Comparison of ENCODE assay signal across 37 cellular contexts in genomic region chr3:63719796-63720445, GRCh38.
DNase-seq lines count a peak whose midpoint lies in the region; ATAC-seq, FAIRE-seq and TF ChIP-seq lines count a peak whose summit lies in the region.
"Had no signal": no experiment of that assay in that cellular context is flagged by ENCODE, and none has a peak within 500 bp of the region (broad histone marks: within the 10 kb centered on the region; RNA-seq: fewer than 3 reads in every experiment).

No MANE protein-coding gene starts in this region.

- no peaks in the 10 kb centered on the region for H3K79me2 ChIP-seq in K562 (ENCODE audit: control insufficient read depth, insufficient read depth, low read length)

- intact Hi-C loops in K562 (cut with micrococcal nuclease) (no loop called here), left colon (cut with DNase I, micrococcal nuclease) (no loop called here), mucosa of descending colon (cut with DNase I, micrococcal nuclease) (no loop called here)

- DNase-seq in K562 (ENCODE audit: extremely low read depth in 1 of 4, low spot score in 3 of 4) (no peak), left colon (no peak), mucosa of descending colon (no peak), suprapubic skin (ENCODE audit: low spot score in 2 of 2) (no peak)
- no peak for DNase-seq in activated CD4-positive, alpha-beta T cell treated with anti-CD3 and anti-CD28 coated beads, Interleukin-2, amount 10 ng/mL, durations not matched to agents 7 days and 5 days
- no peak for DNase-seq in NK-92 treated with Interleukin-12 subunit alpha and Interleukin-12 subunit beta, amount 100 ng/mL, for 24 hours (lab: John Stamatoyannopoulos, UW)
- DNase-seq: 8988T; ACHN; AML-193; BE2C; C1 segment of cervical spinal cord; Caco-2; Calu3; CD4-positive, alpha-beta memory T cell; CD4-positive, alpha-beta T cell; CD4-positive, CD25-positive, alpha-beta regulatory T cell; CD8-positive, alpha-beta memory T cell; CD8-positive, alpha-beta T cell; COR-L47; DMS 273 treated with DMSO at 0.1 percent for 48 hours; DMS153; DMS53; DMS79; DMS79 treated with DMSO at 0.1 percent for 48 hours; DND-41; EL had no signal

- TF ChIP-seq EP300 in K562 (IDR thresholded peaks at IDR 0.05; ENCODE audit: low read length): no peak
- no peak for TF ChIP-seq EP300 in suprapubic skin (IDR thresholded peaks at IDR 0.05)

- in situ Hi-C loops in K562 (cut with MboI): no loop called here

- no peak overlapping the region for H3K4me2 ChIP-seq in K562 (ENCODE audit: insufficient read depth, low read length)
- H3K4me2 ChIP-seq: A549; BLaER1; BLaER1 treated with 17β-estradiol and CSF1 and Interleukin-3, amounts not matched to agents 10 nM and 100 nM had no signal

- POLR2A ChIA-PET in K562 (lab: Yijun Ruan, JAX): no interaction called here
- POLR2A ChIA-PET in activated CD4-positive, alpha-beta T cell treated with anti-CD3 and anti-CD28 coated beads, Interleukin-2, amount 10 ng/mL, durations not matched to agents 7 days and 5 days (lab: Charles Lee): no interaction called here

- TF ChIP-seq POLR2A in K562 (conservative IDR thresholded peaks at IDR 0.05) (no peak), suprapubic skin (IDR thresholded peaks at IDR 0.05) (no peak)

- CTCF ChIA-PET in K562 (lab: Yijun Ruan, JAX; ENCODE audit: low intra/inter-chr PET ratio): no interaction called here
- CTCF ChIA-PET in activated CD4-positive, alpha-beta T cell treated with anti-CD3 and anti-CD28 coated beads, Interleukin-2, amount 10 ng/mL, durations not matched to agents 7 days and 5 days (lab: Charles Lee): no interaction called here

- H3K4me3 ChIP-seq in K562 (no peak overlapping the region), mucosa of descending colon (no peak overlapping the region), suprapubic skin (no peak overlapping the region)
- H3K4me3 ChIP-seq: A549; BLaER1; BLaER1 treated with 17β-estradiol and CSF1 and Interleukin-3, amounts not matched to agents 10 nM and 100 nM had no signal

- H3K27me3 Mint-ChIP-seq in activated CD4-positive, alpha-beta T cell treated with anti-CD3 and anti-CD28 coated beads, Interleukin-2, amount 10 ng/mL, durations not matched to agents 7 days and 5 days: no peaks in the 10 kb centered on the region
- H3K27me3 Mint-ChIP-seq: B cell; CD4-positive, alpha-beta T cell; CD4-positive, CD25-positive, alpha-beta regulatory T cell had no signal

- H3K27ac ChIP-seq in K562 (ENCODE audit: extremely low read depth, low read depth, low read length): no peak overlapping the region
- H3K27ac ChIP-seq in suprapubic skin: no peak overlapping the region
- H3K27ac ChIP-seq: 22Rv1; A549; BLaER1; BLaER1 treated with 17β-estradiol and CSF1 and Interleukin-3, amounts not matched to agents 10 nM and 100 nM; C4-2B had no signal

- FAIRE-seq in K562 (lab: Jason Lieb, UNC): no peak
- FAIRE-seq: A204.1, A549, D721Med had no signal

- no TSS peak for BruUV-seq in K562 (replicated peaks; lab: Mats Ljungman, UMichigan)

- H4K20me1 ChIP-seq in K562 (replicated peaks; ENCODE audit: control insufficient read depth, insufficient read depth, low read length): no peaks in the 10 kb centered on the region
- H4K20me1 ChIP-seq: BLaER1; BLaER1 treated with 17β-estradiol and CSF1 and Interleukin-3, amounts not matched to agents 10 nM and 100 nM had no signal

- no peak overlapping the region for H3K27ac Mint-ChIP-seq in activated CD4-positive, alpha-beta T cell treated with anti-CD3 and anti-CD28 coated beads, Interleukin-2, amount 10 ng/mL, durations not matched to agents 7 days and 5 days
- H3K27ac Mint-ChIP-seq: B cell; CD14-positive monocyte; CD4-positive, alpha-beta memory T cell; CD4-positive, alpha-beta T cell; CD4-positive, CD25-positive, alpha-beta regulatory T cell; CD8-positive, alpha-beta memory T cell; CD8-positive, alpha-beta T cell had no signal

- no peaks in the 10 kb centered on the region for H3K27me3 ChIP-seq in K562 (ENCODE audit: control insufficient read depth in 2 of 2, insufficient read depth in 2 of 2, low read length in 2 of 2)
- H3K27me3 ChIP-seq in suprapubic skin: no peaks in the 10 kb centered on the region
- H3K27me3 ChIP-seq: BLaER1; BLaER1 treated with 17β-estradiol and CSF1 and Interleukin-3, amounts not matched to agents 10 nM and 100 nM had no signal

- no peaks in the 10 kb centered on the region for H3K9me1 ChIP-seq in K562 (ENCODE audit: control insufficient read depth, insufficient read depth, low read length)

- TF ChIP-seq CTCF in K562 (IDR thresholded peaks at IDR 0.05 in 2 of 3, conservative IDR thresholded peaks at IDR 0.05 in 1 of 3; ENCODE audit: insufficient read depth in 2 of 3, low read depth in 1 of 3, low read length in 3 of 3) (no peak), mucosa of descending colon (IDR thresholded peaks at IDR 0.05) (no peak), subcutaneous adipose tissue (IDR thresholded peaks at IDR 0.05; ENCODE audit: low read depth) (peak; percentile 35), suprapubic skin (IDR thresholded peaks at IDR 0.05) (no peak)

- H3K9ac ChIP-seq in K562 (ENCODE audit: insufficient read depth in 1 of 2, low read depth in 2 of 2, low read length in 2 of 2): no peak overlapping the region
- H3K9ac ChIP-seq: BLaER1; BLaER1 treated with 17β-estradiol and CSF1 and Interleukin-3, amounts not matched to agents 10 nM and 100 nM had no signal

- no peak for TF ChIP-seq RAD21 in K562 (CRISPR knock-in tag; conservative IDR thresholded peaks at IDR 0.05 in 1 of 2, IDR thresholded peaks at IDR 0.05 in 1 of 2)

- H3K4me1 Mint-ChIP-seq in activated CD4-positive, alpha-beta T cell treated with anti-CD3 and anti-CD28 coated beads, Interleukin-2, amount 10 ng/mL, durations not matched to agents 7 days and 5 days: no peaks in the 10 kb centered on the region
- H3K4me1 Mint-ChIP-seq: B cell; CD14-positive monocyte; CD4-positive, alpha-beta memory T cell; CD4-positive, CD25-positive, alpha-beta regulatory T cell; CD8-positive, alpha-beta memory T cell had no signal

- no peak overlapping the region for H2AFZ ChIP-seq in K562 (ENCODE audit: low read depth, low read length)

- H3K4me1 ChIP-seq in K562 (replicated peaks in 1 of 2; ENCODE audit: control insufficient read depth in 2 of 2, insufficient read depth in 2 of 2, low read length in 2 of 2): no peaks in the 10 kb centered on the region
- H3K4me1 ChIP-seq in mucosa of descending colon (ENCODE audit: low read depth): no peaks in the 10 kb centered on the region
- no peaks in the 10 kb centered on the region for H3K4me1 ChIP-seq in suprapubic skin
- H3K4me1 ChIP-seq: A549; BE2C; BLaER1; BLaER1 treated with 17β-estradiol and CSF1 and Interleukin-3, amounts not matched to agents 10 nM and 100 nM; Caco-2 had no signal

- H3K4me3 Mint-ChIP-seq in activated CD4-positive, alpha-beta T cell treated with anti-CD3 and anti-CD28 coated beads, Interleukin-2, amount 10 ng/mL, durations not matched to agents 7 days and 5 days: no peak overlapping the region
- H3K4me3 Mint-ChIP-seq: B cell; CD14-positive monocyte; CD4-positive, alpha-beta memory T cell; CD4-positive, alpha-beta T cell; CD4-positive, CD25-positive, alpha-beta regulatory T cell; CD8-positive, alpha-beta memory T cell; CD8-positive, alpha-beta T cell had no signal

- ATAC-seq in K562 (no peak), left colon (peak; percentile 78), mucosa of descending colon (peak; percentile 65), GM19351 (IDR thresholded peaks at IDR 0.05; ENCODE audit: unreplicated experiment) (no peak)
- ATAC-seq: A549; CD8-positive, alpha-beta T cell had no signal

- WGBS in K562 (ENCODE audit: insufficient coverage, low coverage, missing lambda C conversion rate): 0% methylated on average over 5 of the region's 5 CpGs
- 80% methylated on average over 5 of the region's 5 CpGs for WGBS in suprapubic skin

- peaks cover 2% of the 10 kb centered on the region for H3K9me3 Mint-ChIP-seq in activated CD4-positive, alpha-beta T cell treated with anti-CD3 and anti-CD28 coated beads, Interleukin-2, amount 10 ng/mL, durations not matched to agents 7 days and 5 days
- H3K9me3 Mint-ChIP-seq: CD8-positive, alpha-beta T cell had no signal

- H3K36me3 Mint-ChIP-seq in activated CD4-positive, alpha-beta T cell treated with anti-CD3 and anti-CD28 coated beads, Interleukin-2, amount 10 ng/mL, durations not matched to agents 7 days and 5 days (ENCODE audit: low read depth): no peaks in the 10 kb centered on the region
- H3K36me3 Mint-ChIP-seq: CD14-positive monocyte; CD4-positive, alpha-beta memory T cell; CD4-positive, CD25-positive, alpha-beta regulatory T cell; CD8-positive, alpha-beta memory T cell; CD8-positive, alpha-beta T cell had no signal

- H3K36me3 ChIP-seq in K562 (ENCODE audit: control insufficient read depth, insufficient read depth, low read length) (no peaks in the 10 kb centered on the region), mucosa of descending colon (ENCODE audit: low read depth) (no peaks in the 10 kb centered on the region), suprapubic skin (no peaks in the 10 kb centered on the region)
- H3K36me3 ChIP-seq: BE2C; BLaER1; BLaER1 treated with 17β-estradiol and CSF1 and Interleukin-3, amounts not matched to agents 10 nM and 100 nM had no signal

- H3K9me3 ChIP-seq in K562 (replicated peaks; ENCODE audit: control insufficient read depth, insufficient read depth, low read depth, low read length): no peaks in the 10 kb centered on the region
- peaks cover 4% of the 10 kb centered on the region for H3K9me3 ChIP-seq in mucosa of descending colon
- peaks cover 4% of the 10 kb centered on the region for H3K9me3 ChIP-seq in suprapubic skin
- H3K9me3 ChIP-seq: A549, BE2C, Caco-2 had no signal

TF ChIP-seq in K562, 482 proteins besides CTCF, POLR2A, EP300 and RAD21 (continues in another document):
- 0 out of 2 replicates have a peak, but pooled peaks have one; percentile 14 for TF ChIP-seq ZNF239 (CRISPR knock-in tag; IDR thresholded peaks at IDR 0.05)

Comparison
In these comparisons a context has a peak if more than half of its experiments do, and no peak if none do; other contexts are left out.
1. ATAC-seq: peak in left colon (single experiment) and mucosa of descending colon (single experiment); none in K562 (single experiment) and GM19351 (single experiment).